Comparison of ENCODE assay signal across 17 cellular contexts in the genomic region with DNA sequence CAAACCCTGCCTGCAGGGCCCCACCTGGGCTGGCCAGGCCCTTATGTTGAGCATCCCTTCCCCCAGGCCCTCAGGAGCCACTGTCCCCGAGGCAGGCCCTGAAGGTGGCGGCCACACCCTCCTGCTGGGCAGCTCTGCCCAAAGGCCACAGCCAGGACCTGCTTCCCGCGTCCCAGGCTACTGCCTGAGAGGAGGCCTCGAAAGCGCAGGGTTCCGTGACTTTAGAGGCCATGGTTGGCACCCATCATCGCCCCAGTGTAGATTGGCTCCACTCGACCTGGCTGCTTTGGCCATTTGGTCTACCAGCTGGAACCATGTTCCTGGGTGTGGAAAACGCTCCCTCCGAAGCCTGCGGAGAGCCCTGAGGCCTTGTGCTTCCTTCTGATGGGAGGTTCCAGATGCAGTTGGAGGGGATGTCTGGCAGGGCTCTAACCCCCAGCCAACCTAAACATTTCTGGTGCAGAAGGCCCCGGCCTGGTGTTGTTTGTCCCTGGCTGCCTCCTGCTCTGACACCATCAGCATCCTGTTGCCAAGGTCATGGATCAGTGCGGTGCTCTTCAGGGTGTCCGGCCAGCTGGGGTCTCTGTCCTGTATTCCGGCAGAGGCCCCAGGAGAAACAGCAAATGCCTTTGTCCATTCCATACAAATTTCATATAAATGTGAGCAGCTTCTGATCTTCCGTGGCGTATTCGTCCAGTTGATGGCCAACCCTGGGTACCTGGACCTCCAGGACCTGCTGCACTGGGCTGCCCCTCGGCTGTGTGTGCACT. TPM values are rescaled to one million over a fixed set of nuclear protein-coding genes. Genes with fewer than 3 reads are reported as not detected.
DNase-seq lines count a peak whose midpoint lies in the region; ATAC-seq and TF ChIP-seq lines count a peak whose summit lies in the region.
"Had no signal": no experiment of that assay in that cellular context is flagged by ENCODE, and none has a peak within 500 bp of the region (broad histone marks: within the 10 kb centered on the region; RNA-seq: fewer than 3 reads in every experiment).

No MANE protein-coding gene starts in this region.

- H3K4me1 ChIP-seq in sigmoid colon = peaks cover 0 to 24% (median 15%) of the 10 kb centered on the region in 4 donors

- H3K9me3 Mint-ChIP-seq in chondrocyte (ENCODE audit: low read depth) = no peaks in the 10 kb centered on the region
- H3K9me3 Mint-ChIP-seq: stimulated activated naive CD8-positive, alpha-beta T cell treated with anti-CD3 and anti-CD28 coated beads, Interleukin-15, amount 100 ng/mL, for 72 hours had no signal

- H3K27ac Mint-ChIP-seq in chondrocyte (ENCODE audit: unreplicated experiment) = no peak overlapping the region
- H3K27ac Mint-ChIP-seq: stimulated activated naive CD8-positive, alpha-beta T cell treated with anti-CD3 and anti-CD28 coated beads, Interleukin-15, amount 100 ng/mL, for 72 hours had no signal

- DNase-seq in activated gamma-delta T cell treated with Interleukin-2 at 50 U/mL for 16 hours (peak; percentile 1), activated gamma-delta T cell (lab: John Stamatoyannopoulos, UW) (no peak), chondrocyte (ENCODE audit: low spot score) (peak; percentile 83), sigmoid colon (peak; percentile 58), cerebellar cortex (ENCODE audit: low spot score) (no peak)
- DNase-seq: ACHN; activated CD4-positive, alpha-beta T cell treated with anti-CD3 and anti-CD28 coated beads for 48 hours; foreskin melanocyte; NCI-H2029 treated with DMSO at 0.1 percent for 48 hours; RPMI8226; stimulated activated naive CD8-positive, alpha-beta T cell treated with anti-CD3 and anti-CD28 coated beads, Interleukin-15, amount 100 ng/mL, for 72 hours had no signal

- H3K36me3 ChIP-seq in sigmoid colon = peaks cover 0 to 24% (median 14%) of the 10 kb centered on the region in 4 donors
- H3K36me3 ChIP-seq: breast epithelium had no signal

- H3K4me3 Mint-ChIP-seq in chondrocyte (ENCODE audit: unreplicated experiment) = no peak overlapping the region
- H3K4me3 Mint-ChIP-seq: stimulated activated naive CD8-positive, alpha-beta T cell treated with anti-CD3 and anti-CD28 coated beads, Interleukin-15, amount 100 ng/mL, for 72 hours had no signal

- no peaks in the 10 kb centered on the region for H3K27me3 Mint-ChIP-seq in chondrocyte (ENCODE audit: low read depth)
- H3K27me3 Mint-ChIP-seq: stimulated activated naive CD8-positive, alpha-beta T cell treated with anti-CD3 and anti-CD28 coated beads, Interleukin-15, amount 100 ng/mL, for 72 hours had no signal

- H3K36me3 Mint-ChIP-seq in chondrocyte (ENCODE audit: low read depth) = peaks cover 2% of the 10 kb centered on the region

- H3K27ac ChIP-seq in sigmoid colon = no peak overlapping the region
- H3K27ac ChIP-seq: breast epithelium, KMS-11, neutrophil had no signal

- H3K9me3 ChIP-seq in sigmoid colon = no peaks in the 10 kb centered on the region
- H3K9me3 ChIP-seq: breast epithelium, neutrophil had no signal

- H3K4me3 ChIP-seq in sigmoid colon = no peak overlapping the region
- H3K4me3 ChIP-seq: breast epithelium, dorsolateral prefrontal cortex had no signal

- H3K4me1 Mint-ChIP-seq in chondrocyte (ENCODE audit: low read depth) = peaks cover 3% of the 10 kb centered on the region
- H3K4me1 Mint-ChIP-seq: stimulated activated naive CD8-positive, alpha-beta T cell treated with anti-CD3 and anti-CD28 coated beads, Interleukin-15, amount 100 ng/mL, for 72 hours had no signal

- no peaks in the 10 kb centered on the region for H3K27me3 ChIP-seq in sigmoid colon
- H3K27me3 ChIP-seq: breast epithelium, dorsolateral prefrontal cortex, neutrophil had no signal

- intact Hi-C loops in sigmoid colon (cut with DNase I) = no loop called here

- WGBS in sigmoid colon, 2 donors = 85 to 93% methylated on average over 20 of the region's 20 CpGs

- TF ChIP-seq POLR2A in sigmoid colon (IDR thresholded peaks at IDR 0.05) = no peak

- no peak for ATAC-seq in GM21619 (IDR thresholded peaks at IDR 0.05; ENCODE audit: unreplicated experiment)
- ATAC-seq: stimulated activated naive CD8-positive, alpha-beta T cell treated with anti-CD3 and anti-CD28 coated beads, Interleukin-15, amount 100 ng/mL, for 72 hours had no signal

- TF ChIP-seq EP300 in sigmoid colon (IDR thresholded peaks at IDR 0.05) = no peak

- TF ChIP-seq CTCF in chondrocyte (IDR thresholded peaks at IDR 0.05) (no peak), sigmoid colon (IDR thresholded peaks at IDR 0.05) (no peak)

RNA-seq across cellular contexts. Expression of gene CAPN10, which starts 14.7 kb away (rescaled TPM):
- total RNA-seq in chondrocyte (22.0 to 29.4 TPM (median 22.7 TPM) in 3 replicates), sigmoid colon (10 to 100 TPM; 10.5 to 27.7 (median 16.3) TPM)
- 10 to 100 TPM; 11.4 to 33.0 (median 16.4) TPM for polyA plus RNA-seq in sigmoid colon

RNA-seq across cellular contexts. Expression of gene GPR35, which starts 24.0 kb away (rescaled TPM):
- total RNA-seq in chondrocyte (1.9 to 2.9 TPM (median 2.8 TPM) in 3 replicates), sigmoid colon (1 to 10 TPM; 1.3 to 7.8 (median 3.5) TPM)
- polyA plus RNA-seq in sigmoid colon = 10 to 100 TPM; 28.2 to 76.6 (median 33.0) TPM
- total RNA-seq: epithelial cell of proximal tubule had no signal

RNA-seq across cellular contexts. Expression of gene RNPEPL1, which starts 33.0 kb away (rescaled TPM):
- 54.9 to 63.2 TPM (median 61.3 TPM) in 3 replicates for total RNA-seq in chondrocyte
- 10 to 100 TPM; 23.1 to 87.8 (median 28.4) TPM for total RNA-seq in sigmoid colon
- polyA plus RNA-seq in sigmoid colon = 100 to 1,000 TPM in 2 of 3 donors, 10 to 100 TPM in 1; 64.3 to 136 (median 102) TPM

RNA-seq across cellular contexts. Expression of gene DUSP28, which starts 41.1 kb away (rescaled TPM):
- 3.4 to 4.7 TPM (median 3.7 TPM) in 3 replicates for total RNA-seq in chondrocyte
- 10 to 100 TPM in 1 of 4 donors, 1 to 10 TPM in 3; 4.6 to 10.2 (median 7.6) TPM for total RNA-seq in sigmoid colon
- 1 to 10 TPM; 5.0 to 5.4 (median 5.1) TPM for polyA plus RNA-seq in sigmoid colon

RNA-seq across cellular contexts. Expression of gene ANKMY1, which starts 43.5 kb away (rescaled TPM):
- total RNA-seq in chondrocyte (9.5 to 20.6 TPM (median 10.8 TPM) in 3 replicates), sigmoid colon (10 to 100 TPM in 2 of 4 donors, 1 to 10 TPM in 2; 6.7 to 14.0 (median 9.6) TPM)
- polyA plus RNA-seq in sigmoid colon = 1 to 10 TPM; 3.6 to 9.4 (median 3.9) TPM

Comparison
In these comparisons a context has a peak if more than half of its experiments do, and no peak if none do; other contexts are left out.
1. DNase-seq: peak in activated gamma-delta T cell treated with Interleukin-2 at 50 U/mL for 16 hours (single experiment), chondrocyte (single experiment) and sigmoid colon (single experiment); none in activated gamma-delta T cell (single experiment) and cerebellar cortex (single experiment).